Comparison of ENCODE assay signal across 16 cellular contexts in the genomic region with DNA sequence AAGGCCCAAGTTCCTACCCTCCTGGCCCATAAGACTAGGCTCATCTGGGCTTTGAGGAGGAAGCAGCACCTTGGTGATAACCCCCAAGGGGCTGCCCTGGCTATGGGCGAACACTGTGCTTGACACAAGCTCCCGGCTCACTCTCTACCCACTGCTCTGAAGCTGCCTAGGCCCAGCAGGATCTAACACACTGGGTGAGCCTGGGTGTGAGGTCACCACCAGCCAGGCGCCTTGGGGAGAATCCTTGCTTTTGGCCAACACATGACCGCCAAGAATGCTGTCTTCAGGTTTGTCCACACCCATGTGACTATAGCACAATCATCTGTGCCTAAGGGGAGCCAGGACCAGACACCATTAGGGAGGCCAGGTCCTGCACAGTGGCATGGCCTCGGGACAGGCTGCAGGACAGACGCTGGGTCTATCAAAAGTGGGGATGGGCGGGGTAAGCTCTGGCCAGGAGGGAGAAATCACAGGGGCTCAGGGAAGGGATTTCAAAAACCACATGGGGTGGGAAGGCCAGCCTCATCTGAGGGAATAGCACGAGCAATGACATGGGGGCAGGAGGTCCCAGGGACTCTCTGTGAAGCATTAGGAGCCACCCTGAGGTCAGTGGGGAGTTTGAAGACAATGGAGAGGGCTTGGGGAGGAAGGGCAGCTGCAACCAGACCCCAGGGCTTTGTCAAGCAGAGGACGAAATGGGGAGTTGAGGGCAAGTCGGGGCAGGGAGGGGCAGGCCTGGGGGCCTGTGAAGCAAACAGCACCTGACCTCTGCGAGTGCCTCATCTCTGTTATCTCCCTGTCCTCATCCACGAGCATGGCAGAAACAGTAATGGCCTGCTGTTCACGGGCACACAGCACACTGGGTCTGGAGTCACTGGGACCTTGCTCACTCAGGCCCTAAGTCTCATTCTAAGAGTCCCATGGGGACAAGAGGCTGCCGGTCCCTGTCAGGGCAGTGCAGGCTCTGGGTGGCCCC. TPM values are rescaled to one million over a fixed set of nuclear protein-coding genes. Genes with fewer than 3 reads are reported as not detected.
A peak's percentile ranks its signal among the peaks of the same experiment; 100 is the strongest.
DNase-seq lines count a peak whose midpoint lies in the region; ATAC-seq and TF ChIP-seq lines count a peak whose summit lies in the region.
"Had no signal": no experiment of that assay in that cellular context is flagged by ENCODE, and none has a peak within 500 bp of the region (broad histone marks: within the 10 kb centered on the region; RNA-seq: fewer than 3 reads in every experiment).

No MANE protein-coding gene starts in this region.

- H3K4me1 Mint-ChIP-seq in activated naive CD4-positive, alpha-beta T cell treated with anti-CD3 and anti-CD28 coated beads for 36 hours (ENCODE audit: low read depth), result peaks cover 54% of the 10 kb centered on the region
- H3K4me1 Mint-ChIP-seq in stimulated activated memory B cell treated with anti-CD40 and anti-IgM and Interleukin-4, amounts not matched to agents 10 μg/mL and 1 μg/mL and 100 μg/mL, for 72 hours, result peaks cover 80% of the 10 kb centered on the region
- H3K4me1 Mint-ChIP-seq in HFFc6 (ENCODE audit: low read depth), result peaks cover 33% of the 10 kb centered on the region

- DNase-seq in activated naive CD4-positive, alpha-beta T cell treated with anti-CD3 and anti-CD28 coated beads for 36 hours, result no peak
- no peak for DNase-seq in activated naive CD4-positive, alpha-beta T cell (lab: John Stamatoyannopoulos, UW)
- DNase-seq in RPMI7951 (ENCODE audit: low read depth) (peak; percentile 9), germinal center (ENCODE audit: low spot score) (peak; percentile 53), HFFc6 (no peak)
- DNase-seq in stimulated activated CD4-positive, alpha-beta T cell treated with anti-CD3 and anti-CD28 coated beads, Interleukin-4, amount 100 ng/mL, for 4 hours, result no peak
- DNase-seq: ACHN; activated T-cell treated with anti-CD3 and anti-CD28 coated beads, Interleukin-2, amount 50 U/mL, for 4 hours; amygdala; cerebellar nuclear complex; COR-L47; mesendoderm; NCI-H1048; stimulated activated CD4-positive, alpha-beta T cell treated with anti-CD3 and anti-CD28 coated beads, Interleukin-4, amount 100 ng/mL, for 24 hours had no signal

- no peak for TF ChIP-seq CTCF in HFFc6 (IDR thresholded peaks at IDR 0.05)

- ATAC-seq in stimulated activated memory B cell treated with anti-CD40 and anti-IgM and Interleukin-4, amounts not matched to agents 10 μg/mL and 1 μg/mL and 100 μg/mL, for 72 hours, result peak; percentile 83
- no peak for ATAC-seq in GM18909 (IDR thresholded peaks at IDR 0.05; ENCODE audit: poor library complexity, unreplicated experiment)
- ATAC-seq: activated T-cell treated with anti-CD3 and anti-CD28 coated beads, Interleukin-2, amount 50 U/mL, for 4 hours had no signal

- intact Hi-C loops in activated naive CD4-positive, alpha-beta T cell treated with anti-CD3 and anti-CD28 coated beads for 36 hours (cut with micrococcal nuclease), result no loop called here

- no peak overlapping the region for H3K4me3 Mint-ChIP-seq in activated naive CD4-positive, alpha-beta T cell treated with anti-CD3 and anti-CD28 coated beads for 36 hours
- no peak overlapping the region for H3K4me3 Mint-ChIP-seq in stimulated activated memory B cell treated with anti-CD40 and anti-IgM and Interleukin-4, amounts not matched to agents 10 μg/mL and 1 μg/mL and 100 μg/mL, for 72 hours
- H3K4me3 Mint-ChIP-seq in HFFc6, result no peak overlapping the region
- H3K4me3 Mint-ChIP-seq: activated T-cell treated with anti-CD3 and anti-CD28 coated beads, Interleukin-2, amount 50 U/mL, for 4 hours had no signal

- peak overlapping the region; percentile 41 for H3K27ac Mint-ChIP-seq in activated naive CD4-positive, alpha-beta T cell treated with anti-CD3 and anti-CD28 coated beads for 36 hours
- peak overlapping the region; percentile 64 for H3K27ac Mint-ChIP-seq in stimulated activated memory B cell treated with anti-CD40 and anti-IgM and Interleukin-4, amounts not matched to agents 10 μg/mL and 1 μg/mL and 100 μg/mL, for 72 hours
- no peak overlapping the region for H3K27ac Mint-ChIP-seq in HFFc6

- H3K27me3 Mint-ChIP-seq in activated naive CD4-positive, alpha-beta T cell treated with anti-CD3 and anti-CD28 coated beads for 36 hours (ENCODE audit: low read depth), result no peaks in the 10 kb centered on the region
- H3K27me3 Mint-ChIP-seq in stimulated activated memory B cell treated with anti-CD40 and anti-IgM and Interleukin-4, amounts not matched to agents 10 μg/mL and 1 μg/mL and 100 μg/mL, for 72 hours, result no peaks in the 10 kb centered on the region
- H3K27me3 Mint-ChIP-seq in HFFc6 (ENCODE audit: insufficient read depth), result no peaks in the 10 kb centered on the region; the same call in 1 of the 2 replicates

- H3K9me3 Mint-ChIP-seq in activated naive CD4-positive, alpha-beta T cell treated with anti-CD3 and anti-CD28 coated beads for 36 hours, result no peaks in the 10 kb centered on the region
- H3K9me3 Mint-ChIP-seq in stimulated activated memory B cell treated with anti-CD40 and anti-IgM and Interleukin-4, amounts not matched to agents 10 μg/mL and 1 μg/mL and 100 μg/mL, for 72 hours, result no peaks in the 10 kb centered on the region
- no peaks in the 10 kb centered on the region for H3K9me3 Mint-ChIP-seq in HFFc6
- H3K9me3 Mint-ChIP-seq: activated T-cell treated with anti-CD3 and anti-CD28 coated beads, Interleukin-2, amount 50 U/mL, for 4 hours had no signal

- CTCF ChIA-PET in activated naive CD4-positive, alpha-beta T cell treated with anti-CD3 and anti-CD28 coated beads for 36 hours (lab: Charles Lee), result interaction anchor here (0.6 kb wide), 1 partner anchor 430 kb away, joined by 3 read pairs; no protein-coding TSS in a partner anchor

- H3K36me3 Mint-ChIP-seq in activated naive CD4-positive, alpha-beta T cell treated with anti-CD3 and anti-CD28 coated beads for 36 hours (ENCODE audit: low read depth), result no peaks in the 10 kb centered on the region
- no peaks in the 10 kb centered on the region for H3K36me3 Mint-ChIP-seq in stimulated activated memory B cell treated with anti-CD40 and anti-IgM and Interleukin-4, amounts not matched to agents 10 μg/mL and 1 μg/mL and 100 μg/mL, for 72 hours
- no peaks in the 10 kb centered on the region for H3K36me3 Mint-ChIP-seq in HFFc6 (ENCODE audit: low read depth)

RNA-seq across cellular contexts. Expression of a gene that starts 29.4 kb away (rescaled TPM):
- 10 to 100 TPM; 11.2 to 12.0 TPM for total RNA-seq in activated naive CD4-positive, alpha-beta T cell treated with anti-CD3 and anti-CD28 coated beads for 36 hours
- total RNA-seq in RPMI7951 (2014; rRNA removed; shearing (Covaris generic)), result 20.1 and 21.6 TPM in 2 replicates
- total RNA-seq in HFFc6 (2021; fragmentation: NEBNext Ultra II Directional; extraction: Animal tissue kit (Norgen Biotek cat#: 25700)), result 10 to 100 TPM; 32.4 to 38.6 (median 36.1) TPM

Comparison
In these comparisons a context has a peak if more than half of its experiments do, and no peak if none do; other contexts are left out.
1. DNase-seq: peak in RPMI7951 (single experiment) and germinal center (single experiment); none in activated naive CD4-positive, alpha-beta T cell treated with anti-CD3 and anti-CD28 coated beads for 36 hours (single experiment), activated naive CD4-positive, alpha-beta T cell (0 of 4), stimulated activated CD4-positive, alpha-beta T cell treated with anti-CD3 and anti-CD28 coated beads, Interleukin-4, amount 100 ng/mL, for 4 hours (0 of 2) and HFFc6 (single experiment).